Comparison of ENCODE assay signal across 9 cellular contexts in genomic region chr1:205444931-205445652, GRCh38. TPM values are rescaled to one million over a fixed set of nuclear protein-coding genes. Genes with fewer than 3 reads are reported as not detected.
DNase-seq lines count a peak whose midpoint lies in the region; ATAC-seq lines count a peak whose summit lies in the region.
"Had no signal": no experiment of that assay in that cellular context is flagged by ENCODE, and none has a peak within 500 bp of the region (broad histone marks: within the 10 kb centered on the region; RNA-seq: fewer than 3 reads in every experiment).

No MANE protein-coding gene starts in this region.

- H3K27me3 Mint-ChIP-seq in effector memory CD8-positive, alpha-beta T cell = no peaks in the 10 kb centered on the region

- H3K4me3 ChIP-seq in right cardiac atrium (ENCODE audit: low read length) = peak overlapping the region; percentile 38

- H3K27ac Mint-ChIP-seq in effector memory CD8-positive, alpha-beta T cell = no peak overlapping the region

- H3K9me3 ChIP-seq in right cardiac atrium (ENCODE audit: control insufficient read depth, low read length) = no peaks in the 10 kb centered on the region

- no peak overlapping the region for H3K4me3 Mint-ChIP-seq in effector memory CD8-positive, alpha-beta T cell

- H3K9me3 Mint-ChIP-seq in effector memory CD8-positive, alpha-beta T cell = no peaks in the 10 kb centered on the region

- ATAC-seq in right cardiac atrium (peak; percentile 66 to 81), HG02938 (IDR thresholded peaks at IDR 0.05; ENCODE audit: unreplicated experiment) (no peak), GM19397 (IDR thresholded peaks at IDR 0.05; ENCODE audit: unreplicated experiment) (no peak)
- no peak for ATAC-seq in effector memory CD8-positive, alpha-beta T cell (replicated peaks)
- ATAC-seq: SK-N-SH treated with all-trans-retinoic acid at 6 μM for 48 hours had no signal

- intact Hi-C loops in right cardiac atrium (cut with DNase I) = no loop called here

- H3K4me1 ChIP-seq in right cardiac atrium (ENCODE audit: control insufficient read depth, insufficient read depth, low read length) = peaks cover 9% of the 10 kb centered on the region

- peak overlapping the region; percentile 40 for H3K27ac ChIP-seq in right cardiac atrium (ENCODE audit: low read length)

- H3K36me3 Mint-ChIP-seq in effector memory CD8-positive, alpha-beta T cell (ENCODE audit: insufficient read depth) = peaks cover 9% of the 10 kb centered on the region

- DNase-seq in H4 (ENCODE audit: low spot score) = peak; percentile 75
- DNase-seq in SHP77 (lab: John Stamatoyannopoulos, UW) = peak; percentile 68 to 73
- peak; percentile 79 to 86 (median 84) for DNase-seq in right cardiac atrium
- DNase-seq in retina = peak; percentile 68
- DNase-seq in DMS114 treated with DMSO at 0.1 percent for 48 hours (lab: John Stamatoyannopoulos, UW; ENCODE audit: unreplicated experiment) = no peak
- no peak for DNase-seq in effector memory CD8-positive, alpha-beta T cell

- H3K4me1 Mint-ChIP-seq in effector memory CD8-positive, alpha-beta T cell (ENCODE audit: low read depth in 2 of 2) = peaks cover 22 to 28% of the 10 kb centered on the region in 2 donors

- 34% methylated on average over 18 of the region's 18 CpGs for WGBS in right cardiac atrium

- H3K27me3 ChIP-seq in right cardiac atrium (ENCODE audit: control insufficient read depth, insufficient read depth) = no peaks in the 10 kb centered on the region

RNA-seq across cellular contexts. Expression of gene BLACAT1, which starts 10.8 kb away (rescaled TPM):
- 0.66 and 0.89 TPM in 2 replicates for total RNA-seq in H4 (2014; rRNA removed; shearing (Covaris generic))
- under 1 TPM in 1 of 4 donors, not detected in 3; 0.09 TPM for total RNA-seq in right cardiac atrium
- polyA plus RNA-seq in right cardiac atrium = 0.07 TPM

RNA-seq across cellular contexts. Expression of gene LEMD1, which starts 23.2 kb away (rescaled TPM):
- total RNA-seq in H4 (2014; rRNA removed; shearing (Covaris generic)) = 1.5 TPM in 2 replicates
- total RNA-seq in right cardiac atrium = not detected
- not detected for polyA plus RNA-seq in right cardiac atrium

RNA-seq across cellular contexts. Expression of gene CDK18, which starts 59.4 kb away (rescaled TPM):
- total RNA-seq in H4 (2014; rRNA removed; shearing (Covaris generic)) = 0.72 and 4.4 TPM in 2 replicates
- total RNA-seq in right cardiac atrium = 100 to 1,000 TPM in 3 of 4 donors, 10 to 100 TPM in 1; 80.2 to 148 (median 141) TPM
- 150 TPM for polyA plus RNA-seq in right cardiac atrium

Comparison
In these comparisons a context has a peak if more than half of its experiments do, and no peak if none do; other contexts are left out.
1. DNase-seq: peak in H4 (single experiment), SHP77 (2 of 2), right cardiac atrium (3 of 3) and retina (single experiment); none in DMS114 treated with DMSO at 0.1 percent for 48 hours (single experiment) and effector memory CD8-positive, alpha-beta T cell (0 of 3).
2. ATAC-seq: peak in right cardiac atrium (2 of 2); none in HG02938 (single experiment), GM19397 (single experiment) and effector memory CD8-positive, alpha-beta T cell (single experiment).
3. RNA of gene CDK18, which starts 59.4 kb away (total RNA-seq): 80.2 to 148 TPM in right cardiac atrium; 0.72 to 4.4 TPM in H4; every median in the first group is over 10 times any median in the second.